In the genomic region with DNA sequence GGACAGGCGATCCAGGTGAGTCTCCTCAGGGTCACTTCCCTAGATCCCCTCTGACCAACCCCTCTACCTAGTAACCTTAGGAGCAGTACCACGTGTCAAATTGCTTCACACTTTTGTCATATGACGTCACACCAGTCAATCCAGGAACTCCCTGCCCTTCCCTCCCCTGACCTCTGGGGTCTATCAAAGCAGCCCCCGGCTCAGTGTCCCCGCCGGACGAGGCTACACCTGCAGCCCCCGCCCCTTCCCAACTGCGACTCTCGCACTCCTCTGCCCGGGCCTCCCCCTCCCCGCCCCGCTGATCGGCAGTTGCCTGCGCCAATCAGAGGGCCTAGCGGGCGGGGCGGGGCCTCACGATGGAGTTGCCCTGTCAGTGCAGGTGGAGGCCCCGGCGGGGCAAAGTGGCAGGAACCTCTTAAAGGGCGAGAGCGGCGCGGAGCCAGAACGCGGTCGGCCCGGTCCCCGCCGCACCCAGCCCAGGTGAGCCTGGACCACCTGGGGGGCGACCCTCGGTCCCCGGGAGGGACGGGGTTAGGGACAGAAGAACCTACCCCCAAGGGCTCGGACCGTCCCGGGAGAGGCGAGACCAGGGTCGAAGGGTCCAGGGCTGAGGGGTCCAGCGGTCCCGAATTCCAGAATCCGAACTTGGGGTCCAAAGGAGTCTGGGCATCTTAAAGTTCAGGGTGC, we compare ENCODE assay signal across 8 cellular contexts. TPM values are rescaled to one million over a fixed set of nuclear protein-coding genes. Genes with fewer than 3 reads are reported as not detected.
A peak's percentile ranks its signal among the peaks of the same experiment; 100 is the strongest.
DNase-seq lines count a peak whose midpoint lies in the region; ATAC-seq and TF ChIP-seq lines count a peak whose summit lies in the region.

No MANE protein-coding gene starts in this region.

- TF ChIP-seq CTCF in foreskin fibroblast (IDR thresholded peaks at IDR 0.05; ENCODE audit: low read depth, low read length) (no peak), neural crest cell (conservative IDR thresholded peaks at IDR 0.05) (no peak), stomach (IDR thresholded peaks at IDR 0.05) (no peak)

- H3K9me2 ChIP-seq in Karpas-422 (replicated peaks; ENCODE audit: insufficient read depth, low read length) = no peaks in the 10 kb centered on the region

- H3K9me3 ChIP-seq in Karpas-422 (ENCODE audit: low read length) = no peaks in the 10 kb centered on the region
- no peaks in the 10 kb centered on the region for H3K9me3 ChIP-seq in stomach

- H3K27ac Mint-ChIP-seq in neural crest cell (ENCODE audit: unreplicated experiment) = no peak overlapping the region

- H3K4me3 ChIP-seq in Karpas-422 (ENCODE audit: low read length) (peak overlapping the region; percentile 75), foreskin fibroblast (ENCODE audit: low read depth in 1 of 2, low read length in 2 of 2) (peak overlapping the region; percentile 63 to 89), stomach (peak overlapping the region; percentile 63 to 96 (median 72))

- H3K36me3 ChIP-seq in Karpas-422 (ENCODE audit: insufficient read depth, low read length) = no peaks in the 10 kb centered on the region
- no peaks in the 10 kb centered on the region for H3K36me3 ChIP-seq in stomach

- peak overlapping the region; percentile 96 for H2AFZ ChIP-seq in Karpas-422 (ENCODE audit: low read length)

- TF ChIP-seq POLR2A in Raji (IDR thresholded peaks at IDR 0.05; ENCODE audit: insufficient read depth, low read depth, low read length) (peak; percentile 76), stomach (IDR thresholded peaks at IDR 0.05) (peak in 1 of 4 donors; percentile 22)

- H3K9ac ChIP-seq in Karpas-422 (ENCODE audit: low read length) = peak overlapping the region; percentile 79

- H3K27ac ChIP-seq in Karpas-422 (ENCODE audit: low read length) (no peak overlapping the region), stomach (peak overlapping the region; percentile 78 to 86 (median 82))

- H3K27me3 ChIP-seq in Karpas-422 (ENCODE audit: low read length) (no peaks in the 10 kb centered on the region), stomach (no peaks in the 10 kb centered on the region)

- no peaks in the 10 kb centered on the region for H3K9me3 Mint-ChIP-seq in neural crest cell

- peak overlapping the region; percentile 71 for H3K4me3 Mint-ChIP-seq in neural crest cell

- no peaks in the 10 kb centered on the region for H3K79me2 ChIP-seq in Karpas-422 (ENCODE audit: low read length)

- peak; percentile 52 for ATAC-seq in GM21515 (IDR thresholded peaks at IDR 0.05; ENCODE audit: unreplicated experiment)

- peak overlapping the region; percentile 97 for H3K4me2 ChIP-seq in Karpas-422 (ENCODE audit: low read depth, low read length, poor library complexity, severe bottlenecking)

- intact Hi-C loops in stomach (cut with DNase I; ENCODE audit: low total_unique reads) = loop anchor here (10.0 kb wide), 1 partner anchor 318 kb away; no protein-coding TSS in a partner anchor

- 1 to 5% (median 2%) methylated on average over 19 to 43 of the region's 43 CpGs for WGBS in stomach, 5 donors

- DNase-seq in COLO668 (lab: John Stamatoyannopoulos, UW; ENCODE audit: unreplicated experiment) = peak; percentile 98
- DNase-seq in Karpas-422 = peak; percentile 95
- DNase-seq in activated gamma-delta T cell (lab: John Stamatoyannopoulos, UW) = peak; percentile 84
- peak; percentile 61 to 89 for DNase-seq in foreskin fibroblast
- peak; percentile 66 for DNase-seq in neural crest cell (ENCODE audit: low read depth, low spot score)
- peak; percentile 92 for DNase-seq in stomach

- H3K4me1 Mint-ChIP-seq in neural crest cell = peaks cover 29% of the 10 kb centered on the region

- no peak for TF ChIP-seq EP300 in stomach (IDR thresholded peaks at IDR 0.05)

- no peaks in the 10 kb centered on the region for H3K36me3 Mint-ChIP-seq in neural crest cell (ENCODE audit: low read depth)

- H3K4me1 ChIP-seq in Karpas-422 (ENCODE audit: low read length) (peaks cover 36% of the 10 kb centered on the region), stomach (peaks cover 38 to 66% (median 61%) of the 10 kb centered on the region in 4 donors)

- H3K27me3 Mint-ChIP-seq in neural crest cell (ENCODE audit: low read depth) = peaks cover 24% of the 10 kb centered on the region

- H4K20me1 ChIP-seq in Karpas-422 (ENCODE audit: insufficient read depth, low read depth, low read length) = no peaks in the 10 kb centered on the region

RNA-seq across cellular contexts. Expression of a gene that starts 27.5 kb away (rescaled TPM):
- total RNA-seq in Karpas-422 (2014; rRNA removed; shearing (Covaris generic); ENCODE audit: low replicate concordance) = 17.3 and 17.5 TPM in 2 replicates
- total RNA-seq in neural crest cell = 108 and 119 TPM in 2 replicates
- 100 to 1,000 TPM in 1 of 5 donors, 10 to 100 TPM in 4; 40.3 to 112 (median 59.5) TPM for total RNA-seq in stomach
- polyA plus RNA-seq in stomach = 10 to 100 TPM in 2 of 3 donors, 1 to 10 TPM in 1; 6.4 to 17.3 (median 12.2) TPM
